Comparison of ENCODE assay signal across 8 cellular contexts in the genomic region with DNA sequence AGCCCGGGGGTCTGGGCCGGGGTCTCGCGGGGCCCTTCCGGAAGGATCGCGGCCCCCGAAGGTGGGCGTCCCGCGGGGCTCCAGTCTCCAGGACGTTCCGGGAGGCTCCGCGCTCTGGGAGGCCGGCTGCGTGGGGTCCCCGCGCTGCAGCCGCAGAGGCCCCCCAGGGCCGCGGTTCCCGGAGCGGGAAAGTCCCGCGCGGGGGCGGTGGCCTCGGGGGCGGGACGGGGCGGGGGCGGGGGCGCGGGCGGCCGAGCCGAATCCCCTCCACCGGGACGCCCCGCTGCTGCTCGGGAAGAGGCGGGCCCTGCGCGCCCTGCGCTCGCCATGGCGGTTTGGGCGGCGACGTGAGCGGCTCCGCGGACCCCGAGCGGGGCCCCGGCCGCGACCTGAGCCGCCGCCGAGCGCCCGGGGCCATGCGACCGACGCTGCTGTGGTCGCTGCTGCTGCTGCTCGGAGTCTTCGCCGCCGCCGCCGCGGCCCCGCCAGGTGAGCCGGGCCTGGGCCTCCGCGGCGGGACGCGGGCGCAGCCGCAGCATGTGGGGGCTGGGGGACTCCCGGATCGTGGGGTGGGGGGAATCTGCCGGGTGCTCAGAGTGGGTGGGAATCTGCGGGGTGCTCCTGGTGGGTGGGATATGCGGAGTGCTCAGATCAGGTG. TPM values are rescaled to one million over a fixed set of nuclear protein-coding genes. Genes with fewer than 3 reads are reported as not detected.
A peak's percentile ranks its signal among the peaks of the same experiment; 100 is the strongest.
DNase-seq lines count a peak whose midpoint lies in the region; ATAC-seq and FAIRE-seq lines count a peak whose summit lies in the region.

A gene with protein sequence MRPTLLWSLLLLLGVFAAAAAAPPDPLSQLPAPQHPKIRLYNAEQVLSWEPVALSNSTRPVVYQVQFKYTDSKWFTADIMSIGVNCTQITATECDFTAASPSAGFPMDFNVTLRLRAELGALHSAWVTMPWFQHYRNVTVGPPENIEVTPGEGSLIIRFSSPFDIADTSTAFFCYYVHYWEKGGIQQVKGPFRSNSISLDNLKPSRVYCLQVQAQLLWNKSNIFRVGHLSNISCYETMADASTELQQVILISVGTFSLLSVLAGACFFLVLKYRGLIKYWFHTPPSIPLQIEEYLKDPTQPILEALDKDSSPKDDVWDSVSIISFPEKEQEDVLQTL (plus strand): TSS at position 286 of the 658 bp plus-strand sequence. CDS start 131 bp downstream, at position 417.

- no peak for FAIRE-seq in small intestine (lab: Jason Lieb, UNC)

- POLR2A ChIA-PET in T-cell (lab: Charles Lee) = no interaction called here

- H3K4me3 ChIP-seq in iPS-20b (ENCODE audit: low read length) = peak within 1 kb of the TSS; percentile 65
- H3K4me3 ChIP-seq in small intestine (ENCODE audit: low read depth in 1 of 2, low read length in 2 of 2) = peak within 1 kb of the TSS; percentile 80 to 96

- H3K27ac ChIP-seq in iPS-20b (ENCODE audit: low read length) (no peak within 1 kb of the TSS), small intestine (ENCODE audit: low read depth in 1 of 2, low read length in 1 of 2) (peak within 1 kb of the TSS; percentile 89 to 95)

- ATAC-seq in HG02678 (IDR thresholded peaks at IDR 0.05; ENCODE audit: unreplicated experiment) (peak; percentile 37), T-cell (replicated peaks in 1 of 4) (peak; percentile 71 to 80 (median 72))

- H3K4me1 ChIP-seq in iPS-20b (ENCODE audit: insufficient read depth, low read length) (no peaks in the 10 kb centered on the region), small intestine (ENCODE audit: control insufficient read depth in 2 of 2, insufficient read depth in 1 of 2, low read depth in 1 of 2, low read length in 1 of 2) (peaks cover 6 to 8% of the 10 kb centered on the region in 2 donors)

- peaks cover 48 to 53% (median 51%) of the 10 kb centered on the region in 3 donors for H3K4me1 Mint-ChIP-seq in T-cell

- H3K9me3 ChIP-seq in iPS-20b (ENCODE audit: insufficient read depth, low read depth, low read length) (no peaks in the 10 kb centered on the region), small intestine (ENCODE audit: control insufficient read depth, low read depth) (no peaks in the 10 kb centered on the region)

- DNase-seq in ELR (ENCODE audit: low read depth) (peak; percentile 47), T-cell (peak in 26 of 34 experiments; percentile 15 to 63 (median 31)), T47D (ENCODE audit: low read depth in 1 of 2, low spot score in 1 of 2) (peak; percentile 15 to 47), small intestine (no peak), cerebellar nuclear complex (lab: John Stamatoyannopoulos, UW) (no peak), OCI-M1 (lab: John Stamatoyannopoulos, UW) (no peak)

- peaks cover 0 to 4% of the 10 kb centered on the region in 2 donors for H3K27me3 Mint-ChIP-seq in T-cell

- peaks cover under 1% of the 10 kb centered on the region for H3K36me3 Mint-ChIP-seq in T-cell

- H3K27ac Mint-ChIP-seq in T-cell = peak within 1 kb of the TSS; percentile 94

- H3K9ac ChIP-seq in iPS-20b (ENCODE audit: low read depth, low read length) = peak within 1 kb of the TSS; percentile 79

- no peaks in the 10 kb centered on the region for H3K9me3 Mint-ChIP-seq in T-cell

- H3K36me3 ChIP-seq in iPS-20b (ENCODE audit: insufficient read depth, low read depth, low read length) (no peaks in the 10 kb centered on the region), small intestine (ENCODE audit: control insufficient read depth in 2 of 2, insufficient read depth in 2 of 2, low read length in 2 of 2) (no peaks in the 10 kb centered on the region)

- CTCF ChIA-PET in T-cell (lab: Charles Lee) = interaction anchor here in 1 of 2 donors (1.1 kb wide), 1 partner anchor 19 kb away, joined by 6 read pairs; no protein-coding TSS in a partner anchor

- in situ Hi-C loops in T47D (cut with HindIII; ENCODE audit: low pct_unique_long_range_greater_than_20kb, low sequenced_read_pairs) = no loop called here

- H3K4me3 Mint-ChIP-seq in T-cell = peak within 1 kb of the TSS; percentile 92 to 94 (median 94)

- WGBS in small intestine, 3 donors = 1% methylated on average over 32 to 89 of the region's 89 CpGs

- H3K27me3 ChIP-seq in iPS-20b (ENCODE audit: insufficient read depth, low read length) (no peaks in the 10 kb centered on the region), small intestine (ENCODE audit: control insufficient read depth in 2 of 2, insufficient read depth in 2 of 2, low read length in 2 of 2) (no peaks in the 10 kb centered on the region)

RNA-seq across cellular contexts. Expression of the gene that starts here (rescaled TPM):
- 10 to 100 TPM; 14.2 to 28.3 (median 22.5) TPM for total RNA-seq in T-cell
- 10 to 100 TPM; 42.8 to 69.2 (median 68.4) TPM for polyA plus RNA-seq in small intestine

Comparison
In these comparisons a context has a peak if more than half of its experiments do, and no peak if none do; other contexts are left out.
1. DNase-seq: peak in ELR (single experiment), T-cell (26 of 34) and T47D (2 of 2); none in small intestine (single experiment), cerebellar nuclear complex (0 of 2) and OCI-M1 (single experiment).